ENCODE assay signal across 1 cellular context in the genomic region with DNA sequence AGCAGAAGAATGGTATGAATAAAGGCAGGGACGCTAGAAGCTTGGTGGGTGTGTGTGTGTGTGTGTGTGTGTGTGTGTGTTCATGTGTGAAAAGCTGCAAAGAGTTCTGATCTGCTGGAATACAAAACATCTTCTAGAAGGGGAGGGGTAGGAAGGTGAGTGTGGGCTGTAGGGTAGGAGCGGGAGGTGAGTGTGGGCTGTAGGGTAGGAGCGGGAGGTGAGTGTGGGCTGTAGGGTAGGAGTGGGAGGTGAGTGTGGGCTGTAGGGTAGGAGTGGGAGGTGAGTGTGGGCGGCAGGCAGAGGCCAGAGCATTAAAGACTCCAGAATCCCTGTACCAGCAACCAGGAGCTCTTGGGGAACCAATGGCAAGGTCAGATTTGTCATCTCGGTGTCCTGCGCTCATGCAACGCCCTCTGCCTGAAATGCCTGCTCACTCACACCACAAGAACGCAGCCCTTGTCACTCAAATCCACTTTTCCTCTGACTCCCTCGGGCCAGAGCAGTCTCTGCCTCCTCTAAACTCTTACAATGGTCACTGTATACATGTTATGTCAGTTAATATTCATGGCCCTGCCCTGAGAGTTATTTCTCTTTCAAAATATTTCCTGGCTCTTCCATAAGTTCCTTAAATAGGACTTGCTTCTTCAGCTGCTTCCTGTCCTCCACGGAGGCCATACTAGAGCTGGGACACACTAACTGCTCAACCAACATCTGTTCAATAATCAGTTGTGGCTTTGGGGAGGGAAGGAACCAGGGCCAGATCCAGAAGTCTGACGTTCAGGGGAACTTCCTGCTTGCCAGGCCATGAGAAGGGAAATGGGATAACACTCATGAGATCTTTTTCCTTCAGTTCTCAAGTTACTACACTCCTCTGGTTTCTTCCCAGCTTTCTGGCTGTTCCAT.
TF ChIP-seq lines count a peak whose summit lies in the region.

No MANE protein-coding gene starts in this region.

TF ChIP-seq in SK-N-SH treated with all-trans-retinoic acid at 6 μM for 48 hours, 23 proteins besides CTCF, POLR2A, EP300 and RAD21 (continued from another document):
- TF ChIP-seq, protein P1, sequence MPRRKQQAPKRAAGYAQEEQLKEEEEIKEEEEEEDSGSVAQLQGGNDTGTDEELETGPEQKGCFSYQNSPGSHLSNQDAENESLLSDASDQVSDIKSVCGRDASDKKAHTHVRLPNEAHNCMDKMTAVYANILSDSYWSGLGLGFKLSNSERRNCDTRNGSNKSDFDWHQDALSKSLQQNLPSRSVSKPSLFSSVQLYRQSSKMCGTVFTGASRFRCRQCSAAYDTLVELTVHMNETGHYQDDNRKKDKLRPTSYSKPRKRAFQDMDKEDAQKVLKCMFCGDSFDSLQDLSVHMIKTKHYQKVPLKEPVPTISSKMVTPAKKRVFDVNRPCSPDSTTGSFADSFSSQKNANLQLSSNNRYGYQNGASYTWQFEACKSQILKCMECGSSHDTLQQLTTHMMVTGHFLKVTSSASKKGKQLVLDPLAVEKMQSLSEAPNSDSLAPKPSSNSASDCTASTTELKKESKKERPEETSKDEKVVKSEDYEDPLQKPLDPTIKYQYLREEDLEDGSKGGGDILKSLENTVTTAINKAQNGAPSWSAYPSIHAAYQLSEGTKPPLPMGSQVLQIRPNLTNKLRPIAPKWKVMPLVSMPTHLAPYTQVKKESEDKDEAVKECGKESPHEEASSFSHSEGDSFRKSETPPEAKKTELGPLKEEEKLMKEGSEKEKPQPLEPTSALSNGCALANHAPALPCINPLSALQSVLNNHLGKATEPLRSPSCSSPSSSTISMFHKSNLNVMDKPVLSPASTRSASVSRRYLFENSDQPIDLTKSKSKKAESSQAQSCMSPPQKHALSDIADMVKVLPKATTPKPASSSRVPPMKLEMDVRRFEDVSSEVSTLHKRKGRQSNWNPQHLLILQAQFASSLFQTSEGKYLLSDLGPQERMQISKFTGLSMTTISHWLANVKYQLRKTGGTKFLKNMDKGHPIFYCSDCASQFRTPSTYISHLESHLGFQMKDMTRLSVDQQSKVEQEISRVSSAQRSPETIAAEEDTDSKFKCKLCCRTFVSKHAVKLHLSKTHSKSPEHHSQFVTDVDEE (CRISPR knock-in tag; IDR thresholded peaks at IDR 0.05), result no peak
- no peak for TF ChIP-seq GLIS3 (CRISPR knock-in tag; IDR thresholded peaks at IDR 0.05)
